Comparison of ENCODE assay signal across 24 cellular contexts in the genomic region with DNA sequence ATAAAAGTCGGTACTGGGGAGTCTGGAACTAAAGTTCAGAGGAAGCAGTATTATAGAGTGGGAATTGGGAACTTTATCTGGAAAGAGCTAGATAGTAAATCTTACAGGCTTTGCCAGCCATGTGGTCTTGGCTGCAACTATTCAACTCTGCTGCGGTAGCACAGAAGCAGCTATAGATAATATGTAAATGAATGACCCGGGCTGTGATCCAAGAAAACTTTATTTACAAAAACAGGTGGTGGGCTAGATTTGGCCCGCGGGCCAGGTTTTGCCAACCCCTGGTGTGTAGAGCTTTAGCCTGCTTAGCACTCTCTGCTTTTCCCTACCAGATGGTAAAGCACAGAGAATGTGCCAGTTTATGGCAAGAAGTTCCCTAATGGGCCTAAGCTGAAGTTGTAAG.
DNase-seq lines count a peak whose midpoint lies in the region; TF ChIP-seq lines count a peak whose summit lies in the region.
"Had no signal": no experiment of that assay in that cellular context is flagged by ENCODE, and none has a peak within 500 bp of the region (broad histone marks: within the 10 kb centered on the region; RNA-seq: fewer than 3 reads in every experiment).

No MANE protein-coding gene starts in this region.

- H3K9ac ChIP-seq in SK-N-MC (ENCODE audit: insufficient read length) (no peak overlapping the region), smooth muscle cell (ENCODE audit: low read depth) (no peak overlapping the region)

- DNase-seq in NCI-H2081 (lab: John Stamatoyannopoulos, UW) (peak; percentile 51 to 85), NCI-H2081 treated with DMSO at 0.1 percent for 48 hours (lab: John Stamatoyannopoulos, UW) (no peak), NCI-H2171 treated with DMSO at 0.1 percent for 48 hours (lab: John Stamatoyannopoulos, UW) (peak; percentile 77), SK-N-MC (ENCODE audit: low read depth, low spot score) (no peak), smooth muscle cell (lab: John Stamatoyannopoulos, UW; ENCODE audit: unreplicated experiment) (no peak), transverse colon (no peak), Kasumi-1 (lab: John Stamatoyannopoulos, UW) (no peak), AG20443 (ENCODE audit: low spot score) (no peak)
- DNase-seq: activated CD4-positive, alpha-beta memory T cell treated with anti-CD3 and anti-CD28 coated beads, Interleukin-2, amount 10 ng/mL, durations not matched to agents 7 days and 5 days; activated CD8-positive, alpha-beta memory T cell treated with anti-CD3 and anti-CD28 coated beads, Interleukin-2, amount 50 U/mL, for 4 hours; activated naive CD4-positive, alpha-beta T cell; CD4-positive, CD25-positive, alpha-beta regulatory T cell; endodermal cell; foreskin fibroblast; heart left ventricle; islet precursor cell; KBM-7; left lung; NCI-H1417; NCI-H82; stimulated activated naive CD4-positive, alpha-beta T cell; T-helper 17 cell; upper lobe of right lung had no signal

- peaks cover 32% of the 10 kb centered on the region for H3K4me1 ChIP-seq in smooth muscle cell (ENCODE audit: low read depth)
- peaks cover 5 to 11% (median 7%) of the 10 kb centered on the region in 4 donors for H3K4me1 ChIP-seq in transverse colon
- H3K4me1 ChIP-seq: left lung, upper lobe of right lung had no signal

- no peaks in the 10 kb centered on the region for H3K9me3 ChIP-seq in SK-N-MC (ENCODE audit: low read depth, low read length)
- H3K9me3 ChIP-seq in smooth muscle cell (replicated peaks; ENCODE audit: low read depth), result no peaks in the 10 kb centered on the region
- H3K9me3 ChIP-seq in transverse colon, result no peaks in the 10 kb centered on the region
- H3K9me3 ChIP-seq: heart left ventricle, left lung, suprapubic skin, upper lobe of right lung had no signal

- no peak for TF ChIP-seq POLR2A in transverse colon (IDR thresholded peaks at IDR 0.05)

- TF ChIP-seq CTCF in smooth muscle cell (IDR thresholded peaks at IDR 0.05; ENCODE audit: borderline replicate concordance, insufficient read depth, poor library complexity, severe bottlenecking), result no peak
- TF ChIP-seq CTCF in transverse colon (IDR thresholded peaks at IDR 0.05), result no peak

- H3F3A ChIP-seq in smooth muscle cell (ENCODE audit: low read depth), result peaks cover 19% of the 10 kb centered on the region

- no peaks in the 10 kb centered on the region for H4K20me1 ChIP-seq in smooth muscle cell (ENCODE audit: low read depth)

- no peaks in the 10 kb centered on the region for H3K27me3 ChIP-seq in smooth muscle cell (ENCODE audit: low read depth)
- no peaks in the 10 kb centered on the region for H3K27me3 ChIP-seq in transverse colon
- H3K27me3 ChIP-seq: heart left ventricle, left lung, suprapubic skin, upper lobe of right lung had no signal

- 0 out of 2 replicates have a peak overlapping the region, but pooled peaks have one; percentile 13 for H3K4me3 ChIP-seq in SK-N-MC
- H3K4me3 ChIP-seq in smooth muscle cell, result no peak overlapping the region
- no peak overlapping the region for H3K4me3 ChIP-seq in transverse colon
- H3K4me3 ChIP-seq: heart left ventricle, left lung, suprapubic skin, upper lobe of right lung had no signal

- no peak overlapping the region for H3K4me2 ChIP-seq in smooth muscle cell

- in situ Hi-C loops in transverse colon (cut with MboI; ENCODE audit: low pct_ligation_motif_present in 1 of 4, low pct_unique_long_range_greater_than_20kb in 1 of 4, low sequenced_read_pairs in 3 of 4), result no loop called here

- WGBS in smooth muscle cell (ENCODE audit: low lambda C conversion rate), result 19% methylated on average over 5 of the region's 5 CpGs
- 67 to 73% methylated on average over 5 of the region's 5 CpGs for WGBS in transverse colon (ENCODE audit: low coverage in 1 of 2), 2 donors

- H3K27ac ChIP-seq in SK-N-MC, result peak overlapping the region; percentile 76
- peak overlapping the region; percentile 95 for H3K27ac ChIP-seq in smooth muscle cell (ENCODE audit: low read depth)
- H3K27ac ChIP-seq in transverse colon, result peak overlapping the region in 1 of 4 donors; percentile 12
- H3K27ac ChIP-seq: heart left ventricle, left lung, suprapubic skin, upper lobe of right lung had no signal

- H2AFZ ChIP-seq in smooth muscle cell (ENCODE audit: low read depth), result no peak overlapping the region

- no peaks in the 10 kb centered on the region for H3K79me2 ChIP-seq in smooth muscle cell (ENCODE audit: low read depth)

- intact Hi-C loops in transverse colon (cut with DNase I; ENCODE audit: low total_unique reads), result no loop called here

- no peaks in the 10 kb centered on the region for H3K36me3 ChIP-seq in SK-N-MC (ENCODE audit: insufficient read depth, low read length)
- no peaks in the 10 kb centered on the region for H3K36me3 ChIP-seq in smooth muscle cell (ENCODE audit: low read depth)
- H3K36me3 ChIP-seq in transverse colon, result no peaks in the 10 kb centered on the region
- H3K36me3 ChIP-seq: heart left ventricle, left lung, suprapubic skin, upper lobe of right lung had no signal

- no peak for TF ChIP-seq EP300 in transverse colon (IDR thresholded peaks at IDR 0.05; ENCODE audit: low read depth)

Comparison
In these comparisons a context has a peak if more than half of its experiments do, and no peak if none do; other contexts are left out.
1. DNase-seq: peak in NCI-H2081 (2 of 2) and NCI-H2171 treated with DMSO at 0.1 percent for 48 hours (single experiment); none in NCI-H2081 treated with DMSO at 0.1 percent for 48 hours (single experiment), SK-N-MC (single experiment), smooth muscle cell (single experiment), transverse colon (single experiment), Kasumi-1 (0 of 2) and AG20443 (single experiment).